ENCODE assay signal across 20 cellular contexts in genomic region chr10:49009231-49009979, GRCh38.
DNase-seq lines count a peak whose midpoint lies in the region; ATAC-seq and TF ChIP-seq lines count a peak whose summit lies in the region.
"Had no signal": no experiment of that assay in that cellular context is flagged by ENCODE, and none has a peak within 500 bp of the region (broad histone marks: within the 10 kb centered on the region; RNA-seq: fewer than 3 reads in every experiment).

No MANE protein-coding gene starts in this region.

- 29 to 37% methylated on average over 8 of the region's 8 CpGs for WGBS in heart right ventricle, 2 donors

- H3K27ac ChIP-seq in heart right ventricle, result peak overlapping the region in 9 of 10 donors; percentile 64 to 89 (median 85)
- H3K27ac ChIP-seq in foreskin keratinocyte, result no peak overlapping the region
- H3K27ac ChIP-seq: A549, cardiac muscle cell had no signal

- intact Hi-C loops in Right ventricle myocardium inferior (cut with DNase I) (loop anchor here (2.0 to 5.0 kb wide), 2 partner anchors 43 to 105 kb away; partner anchors contain the start of gene VSTM4), cardiac septum (cut with DNase I) (loop anchor here (5.0 kb wide), 1 partner anchor 103 kb away; no protein-coding TSS in a partner anchor), heart right ventricle (cut with DNase I) (loop anchor here in 4 of 10 donors (5.0 to 10.0 kb wide), 3 partner anchors 98 to 105 kb away; partner anchors contain the start of gene VSTM4 (in 1 of the 4))

- ATAC-seq in Right ventricle myocardium inferior (peak; percentile 40), heart right ventricle (peak in 7 of 8 donors; percentile 14 to 62 (median 41)), HG03196 (IDR thresholded peaks at IDR 0.05; ENCODE audit: unreplicated experiment) (no peak), HG02763 (IDR thresholded peaks at IDR 0.05; ENCODE audit: unreplicated experiment) (no peak), foreskin keratinocyte (no peak)
- ATAC-seq: A549 had no signal

- DNase-seq in Right ventricle myocardium inferior (ENCODE audit: missing footprints), result no peak
- no peak for DNase-seq in cardiac septum (ENCODE audit: low spot score)
- no peak for DNase-seq in heart right ventricle
- peak; percentile 3 for DNase-seq in myocyte (ENCODE audit: low read depth)
- no peak for DNase-seq in foreskin keratinocyte
- DNase-seq in stimulated activated CD4-positive, alpha-beta T cell treated with anti-CD3 and anti-CD28 coated beads, Interleukin-4, amount 100 ng/mL, for 1 hour, result no peak
- DNase-seq: activated CD4-positive, alpha-beta T cell treated with anti-CD3 and anti-CD28 coated beads, Interleukin-2, amount 10 ng/mL, durations not matched to agents 7 days and 5 days; activated naive CD4-positive, alpha-beta T cell treated with anti-CD3 and anti-CD28 coated beads, Interleukin-2, amount 10 ng/mL, durations not matched to agents 7 days and 5 days; activated T-cell treated with anti-CD3 and anti-CD28 coated beads, Interleukin-2, amount 50 U/mL, for 48 hours; BE2C; dermis blood vessel endothelial cell; DMS79; glutamatergic neuron; Karpas-422; midbrain; NCI-H1694 had no signal

- H3K27me3 ChIP-seq in heart right ventricle (no peaks in the 10 kb centered on the region), foreskin keratinocyte (no peaks in the 10 kb centered on the region)
- H3K27me3 ChIP-seq: BE2C, cardiac muscle cell had no signal

- TF ChIP-seq CTCF in heart right ventricle (IDR thresholded peaks at IDR 0.05) (no peak), foreskin keratinocyte (conservative IDR thresholded peaks at IDR 0.05) (no peak)

- H3K4me1 ChIP-seq in heart right ventricle (peaks cover 7 to 73% (median 41%) of the 10 kb centered on the region in 9 donors), foreskin keratinocyte (no peaks in the 10 kb centered on the region)
- H3K4me1 ChIP-seq: A549, BE2C had no signal

- H3K36me3 ChIP-seq in heart right ventricle, result no peaks in the 10 kb centered on the region
- H3K36me3 ChIP-seq: BE2C, cardiac muscle cell had no signal

- peaks cover 0 to 3% (median 0%) of the 10 kb centered on the region in 11 donors for H3K9me3 ChIP-seq in heart right ventricle
- H3K9me3 ChIP-seq: A549, BE2C had no signal

- H3K4me3 ChIP-seq in heart right ventricle, result no peak overlapping the region
- H3K4me3 ChIP-seq: A549, cardiac muscle cell had no signal

Comparison
In these comparisons a context has a peak if more than half of its experiments do, and no peak if none do; other contexts are left out.
1. ATAC-seq: peak in Right ventricle myocardium inferior (single experiment) and heart right ventricle (7 of 8); none in HG03196 (single experiment), HG02763 (single experiment) and foreskin keratinocyte (single experiment).